Comparison of ENCODE assay signal across 22 cellular contexts in genomic region chr1:17021896-17022295, GRCh38. TPM values are rescaled to one million over a fixed set of nuclear protein-coding genes. Genes with fewer than 3 reads are reported as not detected.
"Had no signal": no experiment of that assay in that cellular context is flagged by ENCODE, and none has a peak within 500 bp of the region (broad histone marks: within the 10 kb centered on the region; RNA-seq: fewer than 3 reads in every experiment).

No MANE protein-coding gene starts in this region.

- H3K4me1 ChIP-seq: esophagus muscularis mucosa, tibial artery, vagina had no signal

- H3K36me3 ChIP-seq: ovary had no signal

- H3K27me3 ChIP-seq: brain microvascular endothelial cell, esophagus muscularis mucosa, heart right ventricle, ovary, spleen, tibial artery, vagina had no signal

- H3K27ac ChIP-seq: brain microvascular endothelial cell, coronary artery, esophagus muscularis mucosa, heart right ventricle, ovary, SK-N-MC, tibial artery, vagina had no signal

- FAIRE-seq: endothelial cell of umbilical vein had no signal

- H3K27me3 Mint-ChIP-seq: memory B cell, naive B cell had no signal

- H3K4me3 Mint-ChIP-seq: immature natural killer cell, memory B cell, naive B cell, WTC11 had no signal

- H3K4me1 Mint-ChIP-seq: WTC11 had no signal

- H3K27ac Mint-ChIP-seq: memory B cell, WTC11 had no signal

- DNase-seq: activated CD4-positive, alpha-beta T cell treated with anti-CD3 and anti-CD28 coated beads, Interleukin-2, amount 50 U/mL, for 1 hour; activated naive CD4-positive, alpha-beta T cell; brain microvascular endothelial cell; central memory CD4-positive, alpha-beta T cell; effector CD8-positive, alpha-beta T cell; heart right ventricle; immature natural killer cell; left ventricle myocardium superior; mucosa of descending colon; naive B cell; spleen; stimulated activated CD8-positive, alpha-beta memory T cell treated with anti-CD3 and anti-CD28 coated beads, Interleukin-4, amount 100 ng/mL, for 48 hours; stimulated activated naive CD4-positive, alpha-beta T cell; tibial artery had no signal

- H3K4me3 ChIP-seq: coronary artery, esophagus muscularis mucosa, heart right ventricle, mucosa of descending colon, ovary, SK-N-MC, spleen, tibial artery, vagina had no signal

- ATAC-seq: heart right ventricle, left ventricle myocardium superior, mucosa of descending colon, WTC11 had no signal

- H3K9me3 ChIP-seq: esophagus muscularis mucosa, heart right ventricle, mucosa of descending colon, ovary, spleen, tibial artery, vagina had no signal

- H3K9me3 Mint-ChIP-seq: immature natural killer cell, memory B cell, naive B cell, WTC11 had no signal

RNA-seq across cellular contexts. Expression of gene MFAP2, which starts 41.5 kb away (rescaled TPM):
- polyA plus RNA-seq: immature natural killer cell had no signal
